In the genomic region with DNA sequence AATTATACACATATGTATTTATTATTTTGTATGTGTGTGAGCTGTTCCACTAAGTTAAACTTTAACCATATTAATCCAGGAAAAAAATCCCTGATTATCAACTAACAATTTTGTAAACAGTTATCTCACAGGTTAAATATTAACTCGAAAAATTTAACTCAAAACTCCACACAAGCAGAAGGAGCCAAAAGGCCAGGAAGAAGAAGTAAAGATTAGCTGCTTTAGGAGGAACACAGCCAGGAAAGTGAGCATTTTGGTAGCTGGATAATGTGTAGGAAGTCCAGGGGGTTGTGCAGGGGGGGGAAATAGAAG, we compare ENCODE assay signal across 30 cellular contexts.
DNase-seq lines count a peak whose midpoint lies in the region; ATAC-seq and TF ChIP-seq lines count a peak whose summit lies in the region.
"Had no signal": no experiment of that assay in that cellular context is flagged by ENCODE, and none has a peak within 500 bp of the region (broad histone marks: within the 10 kb centered on the region; RNA-seq: fewer than 3 reads in every experiment).

No MANE protein-coding gene starts in this region.

- H3K9ac ChIP-seq in neural progenitor cell = no peak overlapping the region

- no peak overlapping the region for H3K27ac ChIP-seq in PC-9
- H3K27ac ChIP-seq in neural progenitor cell = no peak overlapping the region
- peak overlapping the region in 1 of 2 donors; percentile 15 for H3K27ac ChIP-seq in right atrium auricular region
- H3K27ac ChIP-seq: SJSA1, WERI-Rb-1 had no signal

- H3K4me1 Mint-ChIP-seq in progenitor cell of endocrine pancreas (ENCODE audit: low read depth) = peaks cover 50% of the 10 kb centered on the region
- no peaks in the 10 kb centered on the region for H3K4me1 Mint-ChIP-seq in osteocyte (ENCODE audit: unreplicated experiment)
- H3K4me1 Mint-ChIP-seq in neural progenitor cell = peaks cover 4% of the 10 kb centered on the region

- CTCF ChIA-PET in PC-9 (lab: Charles Lee) = no interaction called here

- peak overlapping the region; percentile 90 for H3K27ac Mint-ChIP-seq in progenitor cell of endocrine pancreas
- H3K27ac Mint-ChIP-seq in osteocyte (ENCODE audit: unreplicated experiment) = no peak overlapping the region
- no peak overlapping the region for H3K27ac Mint-ChIP-seq in neural progenitor cell
- H3K27ac Mint-ChIP-seq: activated naive CD4-positive, alpha-beta T cell treated with anti-CD3 and anti-CD28 coated beads, Interleukin-2, amount 50 U/mL, for 72 hours; CD4-positive, alpha-beta T cell; GM23338; HFFc6; memory B cell; stimulated activated memory B cell treated with anti-CD40 and anti-IgM and Interleukin-4, amounts not matched to agents 10 μg/mL and 1 μg/mL and 100 μg/mL, for 72 hours had no signal

- H3K27me3 ChIP-seq in PC-9 (ENCODE audit: insufficient read depth, low read depth) (no peaks in the 10 kb centered on the region), neural progenitor cell (no peaks in the 10 kb centered on the region), right atrium auricular region (no peaks in the 10 kb centered on the region)
- H3K27me3 ChIP-seq: SJSA1, upper lobe of left lung had no signal

- H3K27me3 Mint-ChIP-seq in progenitor cell of endocrine pancreas (no peaks in the 10 kb centered on the region), osteocyte (ENCODE audit: unreplicated experiment) (no peaks in the 10 kb centered on the region), neural progenitor cell (ENCODE audit: insufficient read depth, low read depth) (no peaks in the 10 kb centered on the region)
- H3K27me3 Mint-ChIP-seq: CD4-positive, alpha-beta T cell; memory B cell; stimulated activated memory B cell treated with anti-CD40 and anti-IgM and Interleukin-4, amounts not matched to agents 10 μg/mL and 1 μg/mL and 100 μg/mL, for 72 hours had no signal

- H3K79me2 ChIP-seq in PC-9 (ENCODE audit: low read depth) (no peaks in the 10 kb centered on the region), neural progenitor cell (ENCODE audit: low read depth) (no peaks in the 10 kb centered on the region)

- H3K4me3 ChIP-seq in PC-9 (no peak overlapping the region), neural progenitor cell (no peak overlapping the region), right atrium auricular region (no peak overlapping the region)
- H3K4me3 ChIP-seq: GM23338, K562, SJSA1, upper lobe of left lung had no signal

- no peaks in the 10 kb centered on the region for H3F3A ChIP-seq in PC-9 (ENCODE audit: insufficient read depth, low read depth)
- H3F3A ChIP-seq in neural progenitor cell (ENCODE audit: low read depth) = no peaks in the 10 kb centered on the region

- BruUV-seq in PC-9 (replicated peaks; lab: Mats Ljungman, UMichigan) = no TSS peak

- H3K9me3 ChIP-seq in PC-9 (ENCODE audit: insufficient read depth, low read depth) (no peaks in the 10 kb centered on the region), neural progenitor cell (ENCODE audit: low read depth) (no peaks in the 10 kb centered on the region), right atrium auricular region (no peaks in the 10 kb centered on the region)
- H3K9me3 ChIP-seq: SJSA1, upper lobe of left lung had no signal

- intact Hi-C loops in left colon (cut with DNase I, micrococcal nuclease) (no loop called here), PC-9 (cut with micrococcal nuclease; ENCODE audit: unreplicated experiment) (no loop called here)

- no peaks in the 10 kb centered on the region for H3K9me2 ChIP-seq in PC-9 (ENCODE audit: insufficient read depth)

- POLR2A ChIA-PET in PC-9 (lab: Charles Lee; ENCODE audit: unreplicated experiment) = no interaction called here

- H3K4me2 ChIP-seq in PC-9 (no peak overlapping the region), neural progenitor cell (no peak overlapping the region)
- H3K4me2 ChIP-seq: GM23338 had no signal

- peak; percentile 63 for DNase-seq in ACHN
- DNase-seq in SW480 (ENCODE audit: low spot score) = peak; percentile 14
- no peak for DNase-seq in left colon
- DNase-seq in progenitor cell of endocrine pancreas (ENCODE audit: low spot score, unreplicated experiment) = no peak
- DNase-seq in osteocyte (ENCODE audit: extremely low spot score, unreplicated experiment) = no peak
- DNase-seq in PC-9 = no peak
- no peak for DNase-seq in neural progenitor cell (ENCODE audit: low spot score)
- no peak for DNase-seq in right atrium auricular region (ENCODE audit: low spot score)
- DNase-seq: activated CD4-positive, alpha-beta T cell treated with anti-CD3 and anti-CD28 coated beads for 4 hours; activated CD8-positive, alpha-beta memory T cell treated with anti-CD3 and anti-CD28 coated beads for 24 hours; activated effector memory CD4-positive, alpha-beta T cell treated with Interleukin-2 at 50 U/mL for 16 hours; CD4-positive, alpha-beta T cell; effector CD8-positive, alpha-beta T cell; EL; erythroblast; head of caudate nucleus; HFFc6; NCI-H1092 treated with DMSO at 0.1 percent for 48 hours; NCI-H1694 treated with DMSO at 0.1 percent for 48 hours; stimulated activated CD4-positive, alpha-beta T cell treated with anti-CD3 and anti-CD28 coated beads, Interleukin-15, amount 100 ng/mL, for 24 hours; substantia nigra; T1000; upper lobe of left lung; WERI-Rb-1 had no signal

- H2AFZ ChIP-seq in PC-9 = no peak overlapping the region
- no peak overlapping the region for H2AFZ ChIP-seq in neural progenitor cell (replicated peaks)
- H2AFZ ChIP-seq: GM23338 had no signal

- H3K4me1 ChIP-seq in PC-9 (replicated peaks; ENCODE audit: insufficient read depth) = no peaks in the 10 kb centered on the region
- H3K4me1 ChIP-seq in neural progenitor cell = peaks cover 9% of the 10 kb centered on the region
- peaks cover 0 to 18% of the 10 kb centered on the region in 2 donors for H3K4me1 ChIP-seq in right atrium auricular region
- H3K4me1 ChIP-seq: SJSA1 had no signal

- H3K4me3 Mint-ChIP-seq in progenitor cell of endocrine pancreas (ENCODE audit: low read depth) = peak overlapping the region; percentile 5
- no peak overlapping the region for H3K4me3 Mint-ChIP-seq in osteocyte (ENCODE audit: unreplicated experiment)
- H3K4me3 Mint-ChIP-seq in neural progenitor cell = no peak overlapping the region
- H3K4me3 Mint-ChIP-seq: CD4-positive, alpha-beta T cell; GM23338; HFFc6; memory B cell; stimulated activated memory B cell treated with anti-CD40 and anti-IgM and Interleukin-4, amounts not matched to agents 10 μg/mL and 1 μg/mL and 100 μg/mL, for 72 hours had no signal

- H3K36me3 Mint-ChIP-seq in progenitor cell of endocrine pancreas (ENCODE audit: insufficient read depth) = no peaks in the 10 kb centered on the region
- peaks cover 1% of the 10 kb centered on the region for H3K36me3 Mint-ChIP-seq in osteocyte (ENCODE audit: unreplicated experiment)
- H3K36me3 Mint-ChIP-seq in neural progenitor cell = no peaks in the 10 kb centered on the region
- H3K36me3 Mint-ChIP-seq: activated naive CD4-positive, alpha-beta T cell treated with anti-CD3 and anti-CD28 coated beads, Interleukin-2, amount 50 U/mL, for 72 hours had no signal

- H3K9me3 Mint-ChIP-seq in progenitor cell of endocrine pancreas (ENCODE audit: low read depth) = no peaks in the 10 kb centered on the region
- H3K9me3 Mint-ChIP-seq in osteocyte (ENCODE audit: unreplicated experiment) = no peaks in the 10 kb centered on the region
- H3K9me3 Mint-ChIP-seq in neural progenitor cell = no peaks in the 10 kb centered on the region
- H3K9me3 Mint-ChIP-seq: activated naive CD4-positive, alpha-beta T cell treated with anti-CD3 and anti-CD28 coated beads, Interleukin-2, amount 50 U/mL, for 72 hours; CD4-positive, alpha-beta T cell; GM23338; HFFc6; memory B cell; stimulated activated memory B cell treated with anti-CD40 and anti-IgM and Interleukin-4, amounts not matched to agents 10 μg/mL and 1 μg/mL and 100 μg/mL, for 72 hours had no signal

- no peaks in the 10 kb centered on the region for H4K20me1 ChIP-seq in PC-9 (ENCODE audit: insufficient read depth)
- no peaks in the 10 kb centered on the region for H4K20me1 ChIP-seq in neural progenitor cell (ENCODE audit: low read depth)

- ATAC-seq in left colon = peak; percentile 44
- ATAC-seq: GM23338; K562; stimulated activated memory B cell treated with anti-CD40 and anti-IgM and Interleukin-4, amounts not matched to agents 10 μg/mL and 1 μg/mL and 100 μg/mL, for 72 hours had no signal

- TF ChIP-seq CTCF in progenitor cell of endocrine pancreas (IDR thresholded peaks at IDR 0.05; ENCODE audit: unreplicated experiment) (no peak), osteocyte (IDR thresholded peaks at IDR 0.05) (no peak), PC-9 (conservative IDR thresholded peaks at IDR 0.05) (no peak), neural progenitor cell (IDR thresholded peaks at IDR 0.05) (no peak), right atrium auricular region (IDR thresholded peaks at IDR 0.05) (no peak)

- H3K36me3 ChIP-seq in PC-9 (ENCODE audit: low read depth) = no peaks in the 10 kb centered on the region
- no peaks in the 10 kb centered on the region for H3K36me3 ChIP-seq in neural progenitor cell
- H3K36me3 ChIP-seq in right atrium auricular region = no peaks in the 10 kb centered on the region
- H3K36me3 ChIP-seq: SJSA1, upper lobe of left lung, WERI-Rb-1 had no signal

- in situ Hi-C loops in ACHN (cut with HindIII; ENCODE audit: low pct_ligation_motif_present, low pct_unique_long_range_greater_than_20kb, low sequenced_read_pairs) = no loop called here

Comparison
In these comparisons a context has a peak if more than half of its experiments do, and no peak if none do; other contexts are left out.
1. DNase-seq: peak in ACHN (single experiment) and SW480 (single experiment); none in left colon (0 of 2), progenitor cell of endocrine pancreas (single experiment), osteocyte (single experiment), PC-9 (0 of 2), neural progenitor cell (single experiment) and right atrium auricular region (single experiment).